8 cellular contexts compared by ENCODE assay signal in genomic region chr17:10631048-10631700, GRCh38. TPM values are rescaled to one million over a fixed set of nuclear protein-coding genes. Genes with fewer than 3 reads are reported as not detected.
DNase-seq lines count a peak whose midpoint lies in the region; ATAC-seq and TF ChIP-seq lines count a peak whose summit lies in the region.

No MANE protein-coding gene starts in this region.

- intact Hi-C loops in Right ventricle myocardium superior (cut with DNase I) = no loop called here
- intact Hi-C loops in MCF 10A (cut with micrococcal nuclease) = no loop called here
- intact Hi-C loops in mucosa of descending colon (cut with DNase I, micrococcal nuclease) = no loop called here

- no peak for ATAC-seq in Right ventricle myocardium superior (ENCODE audit: poor library complexity)
- ATAC-seq in mucosa of descending colon = peak; percentile 63
- ATAC-seq in HG03175 (IDR thresholded peaks at IDR 0.05; ENCODE audit: unreplicated experiment) = no peak

- no peak overlapping the region for H3K4me3 Mint-ChIP-seq in MCF 10A (ENCODE audit: unreplicated experiment)

- H3K9me3 Mint-ChIP-seq in MCF 10A (ENCODE audit: unreplicated experiment) = no peaks in the 10 kb centered on the region

- POLR2A ChIA-PET in MCF 10A (lab: Yijun Ruan, JAX) = no interaction called here

- DNase-seq in cardiac muscle cell (ENCODE audit: low read depth in 1 of 2, low spot score in 1 of 2) = peak; percentile 40 to 46
- no peak for DNase-seq in Right ventricle myocardium superior
- DNase-seq in NCI-H460 (ENCODE audit: extremely low read depth, low read depth) = peak; percentile 27
- peak; percentile 24 for DNase-seq in MCF 10A (ENCODE audit: unreplicated experiment)
- DNase-seq in mucosa of descending colon = peak in 2 of 3 donors; percentile 32 to 63
- DNase-seq in amniotic stem cell (lab: John Stamatoyannopoulos, UW) = no peak
- DNase-seq in cerebellar nuclear complex (lab: John Stamatoyannopoulos, UW) = no peak

- H3K4me3 ChIP-seq in cardiac muscle cell = no peak overlapping the region
- H3K4me3 ChIP-seq in mucosa of descending colon = no peak overlapping the region

- no TSS peak for BruUV-seq in MCF 10A (replicated peaks; lab: Mats Ljungman, UMichigan)

- H3K9me3 ChIP-seq in cardiac muscle cell (ENCODE audit: low read depth) = no peaks in the 10 kb centered on the region
- H3K9me3 ChIP-seq in mucosa of descending colon = no peaks in the 10 kb centered on the region

- H3K27me3 Mint-ChIP-seq in MCF 10A (ENCODE audit: insufficient read depth, unreplicated experiment) = no peaks in the 10 kb centered on the region

- no peak overlapping the region for H3K27ac Mint-ChIP-seq in MCF 10A (ENCODE audit: low read depth, unreplicated experiment)

- H3K27ac ChIP-seq in cardiac muscle cell = no peak overlapping the region

- H3K27me3 ChIP-seq in cardiac muscle cell = no peaks in the 10 kb centered on the region

- no peaks in the 10 kb centered on the region for H3K36me3 ChIP-seq in cardiac muscle cell
- H3K36me3 ChIP-seq in mucosa of descending colon (ENCODE audit: low read depth) = no peaks in the 10 kb centered on the region

- CTCF ChIA-PET in MCF 10A (lab: Yijun Ruan, JAX) = interaction anchor here (0.6 to 19.1 kb wide), 30 partner anchors 10 to 1355 kb away, joined by 3 to 269 read pairs (median 3); partner anchors contain the start of gene MYH3

- no peaks in the 10 kb centered on the region for H3K4me1 Mint-ChIP-seq in MCF 10A (ENCODE audit: insufficient read depth, unreplicated experiment)

- peaks cover 6% of the 10 kb centered on the region for H3K4me1 ChIP-seq in cardiac muscle cell (ENCODE audit: low read depth)
- no peaks in the 10 kb centered on the region for H3K4me1 ChIP-seq in mucosa of descending colon (ENCODE audit: low read depth)

- TF ChIP-seq CTCF in cardiac muscle cell (IDR thresholded peaks at IDR 0.05; ENCODE audit: low read depth, low read length) (peak; percentile 92), MCF 10A (IDR thresholded peaks at IDR 0.05; ENCODE audit: unreplicated experiment) (peak; percentile 66), mucosa of descending colon (IDR thresholded peaks at IDR 0.05) (peak; percentile 67)

- H3K36me3 Mint-ChIP-seq in MCF 10A (ENCODE audit: insufficient read depth, unreplicated experiment) = no peaks in the 10 kb centered on the region

RNA-seq across cellular contexts. Expression of gene MYH3, which starts 25.9 kb away (rescaled TPM):
- total RNA-seq in cardiac muscle cell (1.3 and 3.1 TPM in 2 replicates), Right ventricle myocardium superior (0.22 TPM), MCF 10A (2022) (1.4 and 2.1 TPM in 2 replicates), mucosa of descending colon (1 to 10 TPM; 2.0 to 3.2 (median 2.3) TPM)
- polyA plus RNA-seq in cardiac muscle cell = 0.72 and 1.7 TPM in 2 replicates
- 0.06 and 0.40 TPM in 2 replicates for total RNA-seq in NCI-H460 (2014; rRNA removed; shearing (Covaris generic))
- 0.18 and 0.24 TPM in 2 replicates for polyA plus RNA-seq in NCI-H460 (2014; cell fraction: nucleus; rRNA removed)

Comparison
In these comparisons a context has a peak if more than half of its experiments do, and no peak if none do; other contexts are left out.
1. DNase-seq: peak in cardiac muscle cell (2 of 2), NCI-H460 (single experiment), MCF 10A (single experiment) and mucosa of descending colon (2 of 3); none in Right ventricle myocardium superior (single experiment), amniotic stem cell (single experiment) and cerebellar nuclear complex (0 of 2).
2. Peak in every context shown above with its lines, with median percentiles within 50 percentile points of each other: CTCF ChIP-seq.